Comparison of ENCODE assay signal across 18 cellular contexts in the genomic region with DNA sequence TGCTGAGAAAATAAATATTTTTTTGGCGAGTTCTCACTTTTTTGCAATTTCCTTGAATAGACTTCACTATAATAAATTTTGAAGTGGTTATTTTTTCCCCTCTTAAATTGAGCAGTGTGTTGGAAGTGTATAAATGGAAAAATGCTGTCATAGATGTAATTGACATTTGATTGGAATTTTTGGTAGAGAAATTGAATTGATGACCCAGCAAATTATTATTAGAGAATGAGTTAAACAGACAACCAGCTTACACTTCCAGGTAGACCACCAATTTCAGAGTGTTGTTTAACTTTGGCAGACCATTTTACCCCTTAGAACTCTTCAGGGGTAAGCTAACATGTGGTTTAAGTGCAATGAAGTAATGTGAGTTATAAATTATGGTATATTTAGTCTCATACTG. TPM values are rescaled to one million over a fixed set of nuclear protein-coding genes. Genes with fewer than 3 reads are reported as not detected.
DNase-seq lines count a peak whose midpoint lies in the region; ATAC-seq, FAIRE-seq and TF ChIP-seq lines count a peak whose summit lies in the region.
"Had no signal": no experiment of that assay in that cellular context is flagged by ENCODE, and none has a peak within 500 bp of the region (broad histone marks: within the 10 kb centered on the region; RNA-seq: fewer than 3 reads in every experiment).

No MANE protein-coding gene starts in this region.

- TF ChIP-seq EP300 in K562 (IDR thresholded peaks at IDR 0.05; ENCODE audit: low read length), result no peak

- H3K4me3 ChIP-seq in breast epithelium, result no peak overlapping the region
- peak overlapping the region; percentile 92 for H3K4me3 ChIP-seq in Karpas-422 (ENCODE audit: low read length)
- H3K4me3 ChIP-seq in K562, result no peak overlapping the region
- H3K4me3 ChIP-seq in skeletal muscle satellite cell (ENCODE audit: low read length), result no peak overlapping the region
- H3K4me3 ChIP-seq in mesendoderm (ENCODE audit: low read length), result no peak overlapping the region

- H3K9ac ChIP-seq in Karpas-422 (ENCODE audit: low read length) (no peak overlapping the region), K562 (ENCODE audit: insufficient read depth in 1 of 2, low read depth in 2 of 2, low read length in 2 of 2) (no peak overlapping the region), skeletal muscle satellite cell (ENCODE audit: low read depth, low read length) (no peak overlapping the region), mesendoderm (ENCODE audit: low read length) (no peak overlapping the region)

- H3K9me3 ChIP-seq in breast epithelium, result no peaks in the 10 kb centered on the region
- no peaks in the 10 kb centered on the region for H3K9me3 ChIP-seq in Karpas-422 (ENCODE audit: low read length)
- no peaks in the 10 kb centered on the region for H3K9me3 ChIP-seq in K562 (replicated peaks; ENCODE audit: control insufficient read depth, insufficient read depth, low read depth, low read length)
- H3K9me3 ChIP-seq in skeletal muscle satellite cell (replicated peaks; ENCODE audit: low read length), result no peaks in the 10 kb centered on the region

- POLR2A ChIA-PET in MCF 10A (lab: Yijun Ruan, JAX), result interaction anchor here (0.7 to 10.1 kb wide), 7 partner anchors 12 to 92 kb away, joined by 3 to 149 read pairs (median 19); a partner anchor contains a TSS
- POLR2A ChIA-PET in K562 (lab: Yijun Ruan, JAX), result interaction anchor here (3.2 kb wide), 1 partner anchor 17 kb away, joined by 22 read pairs; no protein-coding TSS in a partner anchor

- H4K5ac ChIP-seq in mesendoderm (ENCODE audit: low read length), result no peak overlapping the region

- no peak overlapping the region for H3K27ac ChIP-seq in breast epithelium
- no peak overlapping the region for H3K27ac ChIP-seq in Karpas-422 (ENCODE audit: low read length)
- no peak overlapping the region for H3K27ac ChIP-seq in K562 (ENCODE audit: extremely low read depth, low read depth, low read length)
- H3K27ac ChIP-seq in mesendoderm (ENCODE audit: low read depth, low read length), result no peak overlapping the region

- H3K79me2 ChIP-seq in Karpas-422 (ENCODE audit: low read length) (peaks cover 58% of the 10 kb centered on the region), K562 (ENCODE audit: control insufficient read depth, insufficient read depth, low read length) (peaks cover 61% of the 10 kb centered on the region), mesendoderm (ENCODE audit: control insufficient read depth, insufficient read depth, low read length) (peaks cover 25% of the 10 kb centered on the region)

- no peaks in the 10 kb centered on the region for H3K27me3 Mint-ChIP-seq in MCF 10A (ENCODE audit: insufficient read depth, unreplicated experiment)
- H3K27me3 Mint-ChIP-seq: stimulated activated naive B cell treated with anti-CD40 and anti-IgM and Interleukin-4, amounts not matched to agents 10 μg/mL and 1 μg/mL and 100 μg/mL, for 72 hours had no signal

- H3K79me1 ChIP-seq in mesendoderm (ENCODE audit: low read length), result peaks cover 11% of the 10 kb centered on the region

- BruUV-seq in MCF 10A (replicated peaks; lab: Mats Ljungman, UMichigan) (no TSS peak), K562 (replicated peaks; lab: Mats Ljungman, UMichigan) (no TSS peak)

- H3K18ac ChIP-seq in mesendoderm (ENCODE audit: low read length), result no peak overlapping the region

- CTCF ChIA-PET in MCF 10A (lab: Yijun Ruan, JAX), result interaction anchor here (0.5 to 6.7 kb wide), 6 partner anchors 16 to 135 kb away, joined by 3 to 83 read pairs (median 4); a partner anchor contains a TSS
- CTCF ChIA-PET in K562 (lab: Yijun Ruan, JAX; ENCODE audit: low intra/inter-chr PET ratio), result no interaction called here

- no peaks in the 10 kb centered on the region for H3K9me2 ChIP-seq in Karpas-422 (replicated peaks; ENCODE audit: insufficient read depth, low read length)

- no peaks in the 10 kb centered on the region for H3K9me1 ChIP-seq in K562 (ENCODE audit: control insufficient read depth, insufficient read depth, low read length)

- no peak overlapping the region for H2AFZ ChIP-seq in Karpas-422 (ENCODE audit: low read length)
- no peak overlapping the region for H2AFZ ChIP-seq in K562 (ENCODE audit: low read depth, low read length)

- H4K8ac ChIP-seq in mesendoderm (ENCODE audit: low read depth, low read length), result no peak overlapping the region

- DNase-seq in MCF 10A (ENCODE audit: unreplicated experiment), result no peak
- no peak for DNase-seq in breast epithelium (ENCODE audit: low spot score in 2 of 2)
- no peak for DNase-seq in Karpas-422
- no peak for DNase-seq in K562 (ENCODE audit: extremely low read depth in 1 of 4, low spot score in 3 of 4)
- DNase-seq in NCI-H345 (lab: John Stamatoyannopoulos, UW), result no peak
- no peak for DNase-seq in NCI-H2196 treated with DMSO at 0.1 percent for 48 hours (lab: John Stamatoyannopoulos, UW; ENCODE audit: unreplicated experiment)
- no peak for DNase-seq in mesendoderm
- DNase-seq: activated CD8-positive, alpha-beta memory T cell treated with anti-CD3 and anti-CD28 coated beads for 24 hours; activated naive CD4-positive, alpha-beta T cell; caudate nucleus; DMS79 treated with DMSO at 0.1 percent for 48 hours; foreskin fibroblast; H9; NCI-H1105 treated with DMSO at 0.1 percent for 48 hours; NCI-H2171 treated with DMSO at 0.1 percent for 48 hours; small intestine; stimulated activated naive B cell treated with anti-CD40 and anti-IgM and Interleukin-4, amounts not matched to agents 10 μg/mL and 1 μg/mL and 100 μg/mL, for 72 hours had no signal

- 79% methylated on average over 1 of the region's 1 CpG for WGBS in K562 (ENCODE audit: insufficient coverage, low coverage, missing lambda C conversion rate)
- WGBS in mesendoderm (ENCODE audit: extremely low coverage, insufficient coverage, low lambda C conversion rate), result no CpG with 5 or more reads among the region's 1 CpG

- in situ Hi-C loops in K562 (cut with MboI), result no loop called here

- H3K9me3 Mint-ChIP-seq in MCF 10A (ENCODE audit: unreplicated experiment), result no peaks in the 10 kb centered on the region
- H3K9me3 Mint-ChIP-seq: H9; stimulated activated naive B cell treated with anti-CD40 and anti-IgM and Interleukin-4, amounts not matched to agents 10 μg/mL and 1 μg/mL and 100 μg/mL, for 72 hours had no signal

- FAIRE-seq in K562 (lab: Jason Lieb, UNC), result no peak
- FAIRE-seq: small intestine had no signal

- H3K4me1 Mint-ChIP-seq in MCF 10A (ENCODE audit: insufficient read depth, unreplicated experiment), result peaks cover 24% of the 10 kb centered on the region

- TF ChIP-seq POLR2A in breast epithelium (IDR thresholded peaks at IDR 0.05) (no peak), K562 (conservative IDR thresholded peaks at IDR 0.05) (no peak)

- H3K36me3 Mint-ChIP-seq in MCF 10A (ENCODE audit: insufficient read depth, unreplicated experiment), result peaks cover 49% of the 10 kb centered on the region

- H3K4me2 ChIP-seq in Karpas-422 (ENCODE audit: low read depth, low read length, poor library complexity, severe bottlenecking), result peak overlapping the region; percentile 88
- no peak overlapping the region for H3K4me2 ChIP-seq in K562 (ENCODE audit: insufficient read depth, low read length)
- H3K4me2 ChIP-seq in skeletal muscle satellite cell (ENCODE audit: low read length), result peak overlapping the region; percentile 77
- no peak overlapping the region for H3K4me2 ChIP-seq in mesendoderm (ENCODE audit: low read length)

- no peak overlapping the region for H3K23ac ChIP-seq in mesendoderm (ENCODE audit: low read length)

- no peak overlapping the region for H2BK120ac ChIP-seq in mesendoderm (ENCODE audit: low read depth, low read length)

- H2BK15ac ChIP-seq in mesendoderm (replicated peaks; ENCODE audit: low read depth), result no peak overlapping the region

- H3K4ac ChIP-seq in mesendoderm (ENCODE audit: low read depth, low read length), result no peak overlapping the region

- TF ChIP-seq RAD21 in K562 (CRISPR knock-in tag; conservative IDR thresholded peaks at IDR 0.05 in 1 of 2, IDR thresholded peaks at IDR 0.05 in 1 of 2), result no peak

- no peak overlapping the region for H2BK5ac ChIP-seq in mesendoderm (ENCODE audit: low read length)

- H3K27ac Mint-ChIP-seq in MCF 10A (ENCODE audit: low read depth, unreplicated experiment), result no peak overlapping the region

- no peak for TF ChIP-seq CTCF in MCF 10A (IDR thresholded peaks at IDR 0.05; ENCODE audit: unreplicated experiment)
- no peak for TF ChIP-seq CTCF in breast epithelium (IDR thresholded peaks at IDR 0.05)
- no peak for TF ChIP-seq CTCF in K562 (IDR thresholded peaks at IDR 0.05 in 2 of 3, conservative IDR thresholded peaks at IDR 0.05 in 1 of 3; ENCODE audit: insufficient read depth in 2 of 3, low read depth in 1 of 3, low read length in 3 of 3)

- H2AK5ac ChIP-seq in mesendoderm (ENCODE audit: low read length), result no peak overlapping the region

- no peak overlapping the region for H3K56ac ChIP-seq in mesendoderm (ENCODE audit: low read length)

- H3K4me3 Mint-ChIP-seq in MCF 10A (ENCODE audit: unreplicated experiment), result peak overlapping the region; percentile 92

- ATAC-seq in K562, result no peak
- ATAC-seq: stimulated activated naive B cell treated with anti-CD40 and anti-IgM and Interleukin-4, amounts not matched to agents 10 μg/mL and 1 μg/mL and 100 μg/mL, for 72 hours had no signal

- intact Hi-C loops in MCF 10A (cut with micrococcal nuclease), result no loop called here
- intact Hi-C loops in breast epithelium (cut with DNase I; ENCODE audit: low total_unique reads), result no loop called here
- intact Hi-C loops in K562 (cut with micrococcal nuclease), result no loop called here

- H3K4me1 ChIP-seq in breast epithelium, result peaks cover 0 to 11% of the 10 kb centered on the region in 2 donors
- H3K4me1 ChIP-seq in Karpas-422 (ENCODE audit: low read length), result peaks cover 20% of the 10 kb centered on the region
- peaks cover 6 to 21% of the 10 kb centered on the region in 2 experiments; a peak in 4 of 5 replicates for H3K4me1 ChIP-seq in K562 (replicated peaks in 1 of 2; ENCODE audit: control insufficient read depth in 2 of 2, insufficient read depth in 2 of 2, low read length in 2 of 2)
- H3K4me1 ChIP-seq in skeletal muscle satellite cell (ENCODE audit: control insufficient read depth, insufficient read depth, low read length), result peaks cover 22% of the 10 kb centered on the region
- no peaks in the 10 kb centered on the region for H3K4me1 ChIP-seq in mesendoderm (ENCODE audit: control insufficient read depth, low read depth, low read length)

- H3K36me3 ChIP-seq in breast epithelium (no peaks in the 10 kb centered on the region), Karpas-422 (ENCODE audit: insufficient read depth, low read length) (peaks cover 11% of the 10 kb centered on the region; the same call in 1 of the 2 replicates), K562 (ENCODE audit: control insufficient read depth, insufficient read depth, low read length) (peaks cover 36% of the 10 kb centered on the region), skeletal muscle satellite cell (ENCODE audit: insufficient read depth, low read length) (peaks cover 14% of the 10 kb centered on the region), mesendoderm (ENCODE audit: control insufficient read depth, insufficient read depth, low read length) (peaks cover 2% of the 10 kb centered on the region)

- H3K27me3 ChIP-seq in breast epithelium (no peaks in the 10 kb centered on the region), Karpas-422 (ENCODE audit: low read length) (no peaks in the 10 kb centered on the region), K562 (ENCODE audit: control insufficient read depth in 2 of 2, insufficient read depth in 2 of 2, low read length in 2 of 2) (no peaks in the 10 kb centered on the region), skeletal muscle satellite cell (ENCODE audit: control insufficient read depth, insufficient read depth, low read length) (no peaks in the 10 kb centered on the region), mesendoderm (ENCODE audit: insufficient read depth, low read length, poor library complexity) (no peaks in the 10 kb centered on the region)

- H4K20me1 ChIP-seq in Karpas-422 (ENCODE audit: insufficient read depth, low read depth, low read length) (peaks cover 4% of the 10 kb centered on the region; the same call in 1 of the 2 replicates), K562 (replicated peaks; ENCODE audit: control insufficient read depth, insufficient read depth, low read length) (no peaks in the 10 kb centered on the region)

RNA-seq across cellular contexts. Expression of a gene that starts 1.9 kb away (rescaled TPM):
- total RNA-seq in MCF 10A (2022) (78.3 and 97.2 TPM in 2 replicates), breast epithelium (10 to 100 TPM; 26.9 to 38.2 (median 28.5) TPM), K562 (2014; rRNA removed) (25.6 and 29.0 TPM in 2 replicates), K562 (2014; rRNA removed; fragmentation: Illumina TruSeq; extraction: Trizol) (37.8 and 41.6 TPM in 2 replicates), K562 (2015; rRNA removed; fragmentation: Illumina TruSeq; extraction: Trizol) (35.4 and 36.1 TPM in 2 replicates), K562 (2021) (33.7 and 37.7 TPM in 2 replicates)
- 22.9 and 37.5 TPM in 2 replicates for total RNA-seq in Karpas-422 (2014; rRNA removed; shearing (Covaris generic); ENCODE audit: low replicate concordance)
- 48.2 and 98.0 TPM in 2 replicates for total RNA-seq in K562 (2011; cell fraction: chromatin; rRNA removed; ENCODE audit: low replicate concordance)
- 45.0 and 52.5 TPM in 2 replicates for total RNA-seq in K562 (2011; cell fraction: nucleolus; rRNA removed)
- 70.0 and 90.6 TPM in 2 replicates for total RNA-seq in K562 (2011; cell fraction: nucleoplasm; rRNA removed)
- polyA plus RNA-seq in K562 (2011; rRNA removed) (38.6 and 44.6 TPM in 2 replicates), K562 (2014; fragmentation: Illumina TruSeq; extraction: Trizol) (41.9 and 43.4 TPM in 2 replicates), K562 (2014; fragmentation: Nextera tagmentation; extraction: Ambion mirVana) (10 to 100 TPM; 25.2 to 32.8 TPM), K562 (2014; rRNA removed) (25.0 and 30.3 TPM in 2 replicates)
- 22.1 and 28.9 TPM in 2 replicates for polyA plus RNA-seq in K562 (2011; cell fraction: cytosol; rRNA removed)
- polyA plus RNA-seq in K562 (2011; cell fraction: nucleus; rRNA removed), result 33.7 and 37.6 TPM in 2 replicates
- polyA plus RNA-seq in K562 (2012), result 23.2 and 26.6 TPM in 2 replicates
- polyA minus RNA-seq in K562 (2011; rRNA and poly(A)+ RNA removed), result 63.2 and 66.8 TPM in 2 replicates
- 22.9 and 31.1 TPM in 2 replicates for polyA minus RNA-seq in K562 (2011; cell fraction: cytosol; rRNA and poly(A)+ RNA removed)
- polyA minus RNA-seq in K562 (2011; cell fraction: nucleus; rRNA and poly(A)+ RNA removed), result 12.4 and 23.8 TPM in 2 replicates
- total RNA-seq in skeletal muscle satellite cell (2012; rRNA removed), result 39.0 and 42.2 TPM in 2 replicates
- polyA plus RNA-seq in mesendoderm (2013, experiment 1 of 2), result 36.5 TPM
- 36.1 TPM for polyA plus RNA-seq in mesendoderm (2013, experiment 2 of 2)

RNA-seq across cellular contexts. Expression of a gene that starts 33.7 kb away (rescaled TPM):
- total RNA-seq in MCF 10A (2022), result 333 and 339 TPM in 2 replicates
- 100 to 1,000 TPM in 2 of 3 donors, 10 to 100 TPM in 1; 91.0 to 122 (median 121) TPM for total RNA-seq in breast epithelium
- 31.7 and 78.9 TPM in 2 replicates for total RNA-seq in Karpas-422 (2014; rRNA removed; shearing (Covaris generic); ENCODE audit: low replicate concordance)
- total RNA-seq in K562 (2011; cell fraction: chromatin; rRNA removed; ENCODE audit: low replicate concordance), result 8.7 and 27.7 TPM in 2 replicates
- 17.0 and 19.1 TPM in 2 replicates for total RNA-seq in K562 (2011; cell fraction: nucleolus; rRNA removed)
- 18.7 and 31.4 TPM in 2 replicates for total RNA-seq in K562 (2011; cell fraction: nucleoplasm; rRNA removed)
- 111 and 117 TPM in 2 replicates for total RNA-seq in K562 (2014; rRNA removed)
- total RNA-seq in K562 (2014; rRNA removed; fragmentation: Illumina TruSeq; extraction: Trizol), result 15.2 and 17.4 TPM in 2 replicates
- total RNA-seq in K562 (2015; rRNA removed; fragmentation: Illumina TruSeq; extraction: Trizol), result 39.0 and 39.7 TPM in 2 replicates
- 54.7 and 69.0 TPM in 2 replicates for total RNA-seq in K562 (2021)
- polyA plus RNA-seq in K562 (2011; rRNA removed), result 33.1 and 41.1 TPM in 2 replicates
- 47.3 and 113 TPM in 2 replicates for polyA plus RNA-seq in K562 (2011; cell fraction: cytosol; rRNA removed)
- polyA plus RNA-seq in K562 (2011; cell fraction: nucleus; rRNA removed), result 28.1 and 43.0 TPM in 2 replicates
- polyA plus RNA-seq in K562 (2012), result 55.6 and 65.9 TPM in 2 replicates
- polyA plus RNA-seq in K562 (2014; fragmentation: Illumina TruSeq; extraction: Trizol), result 31.4 and 55.9 TPM in 2 replicates
- polyA plus RNA-seq in K562 (2014; fragmentation: Nextera tagmentation; extraction: Ambion mirVana), result 1 to 10 TPM; 1.8 to 3.5 TPM
- polyA plus RNA-seq in K562 (2014; rRNA removed), result 84.2 and 84.6 TPM in 2 replicates
- 17.0 and 24.2 TPM in 2 replicates for polyA minus RNA-seq in K562 (2011; rRNA and poly(A)+ RNA removed)
- polyA minus RNA-seq in K562 (2011; cell fraction: cytosol; rRNA and poly(A)+ RNA removed), result 25.4 and 28.5 TPM in 2 replicates
- 7.8 and 8.3 TPM in 2 replicates for polyA minus RNA-seq in K562 (2011; cell fraction: nucleus; rRNA and poly(A)+ RNA removed)
- total RNA-seq in skeletal muscle satellite cell (2012; rRNA removed), result 85.7 and 112 TPM in 2 replicates
- 33.8 TPM for polyA plus RNA-seq in mesendoderm (2013, experiment 1 of 2)
- polyA plus RNA-seq in mesendoderm (2013, experiment 2 of 2), result 34.2 TPM

Comparison
In these comparisons a context has a peak if more than half of its experiments do, and no peak if none do; other contexts are left out.
1. H3K4me2 ChIP-seq: peak in Karpas-422 (single experiment) and skeletal muscle satellite cell (single experiment); none in K562 (single experiment) and mesendoderm (single experiment).